Comparison of ENCODE assay signal across 8 cellular contexts in genomic region chr1:211648980-211649934, GRCh38. TPM values are rescaled to one million over a fixed set of nuclear protein-coding genes. Genes with fewer than 3 reads are reported as not detected.
DNase-seq lines count a peak whose midpoint lies in the region; ATAC-seq and TF ChIP-seq lines count a peak whose summit lies in the region.

No MANE protein-coding gene starts in this region.

- H2AK5ac ChIP-seq in mesendoderm (ENCODE audit: low read length), result no peak overlapping the region

- no peaks in the 10 kb centered on the region for H3K79me1 ChIP-seq in mesendoderm (ENCODE audit: low read length)

- H3K27ac ChIP-seq in mesendoderm (ENCODE audit: low read depth, low read length), result no peak overlapping the region

- WGBS in mesendoderm (ENCODE audit: extremely low coverage, insufficient coverage, low lambda C conversion rate), result no CpG with 5 or more reads among the region's 9 CpGs

- H4K8ac ChIP-seq in mesendoderm (ENCODE audit: low read depth, low read length), result no peak overlapping the region

- H3K4me1 ChIP-seq in mesendoderm (ENCODE audit: control insufficient read depth, low read depth, low read length), result no peaks in the 10 kb centered on the region

- H2BK120ac ChIP-seq in mesendoderm (ENCODE audit: low read depth, low read length), result no peak overlapping the region

- H3K9ac ChIP-seq in mesendoderm (ENCODE audit: low read length), result no peak overlapping the region

- H3K9me3 Mint-ChIP-seq in activated CD8-positive, alpha-beta T cell treated with anti-CD3 and anti-CD28 coated beads, Interleukin-2, amount 10 ng/mL, durations not matched to agents 7 days and 5 days (ENCODE audit: insufficient read depth), result no peaks in the 10 kb centered on the region

- no peak overlapping the region for H2BK15ac ChIP-seq in mesendoderm (replicated peaks; ENCODE audit: low read depth)

- H3K79me2 ChIP-seq in mesendoderm (ENCODE audit: control insufficient read depth, insufficient read depth, low read length), result no peaks in the 10 kb centered on the region

- no peak overlapping the region for H3K27ac Mint-ChIP-seq in activated CD8-positive, alpha-beta T cell treated with anti-CD3 and anti-CD28 coated beads, Interleukin-2, amount 10 ng/mL, durations not matched to agents 7 days and 5 days

- CTCF ChIA-PET in activated CD8-positive, alpha-beta T cell treated with anti-CD3 and anti-CD28 coated beads, Interleukin-2, amount 10 ng/mL, durations not matched to agents 7 days and 5 days (lab: Charles Lee), result interaction anchor here (0.8 to 3.7 kb wide), 4 partner anchors 17 to 173 kb away, joined by 3 to 11 read pairs (median 4); partner anchors contain the start of gene SLC30A1

- H3K4me1 Mint-ChIP-seq in activated CD8-positive, alpha-beta T cell treated with anti-CD3 and anti-CD28 coated beads, Interleukin-2, amount 10 ng/mL, durations not matched to agents 7 days and 5 days (ENCODE audit: low read depth), result no peaks in the 10 kb centered on the region

- POLR2A ChIA-PET in activated CD8-positive, alpha-beta T cell treated with anti-CD3 and anti-CD28 coated beads, Interleukin-2, amount 10 ng/mL, durations not matched to agents 7 days and 5 days (lab: Charles Lee), result no interaction called here

- no peaks in the 10 kb centered on the region for H3K36me3 Mint-ChIP-seq in activated CD8-positive, alpha-beta T cell treated with anti-CD3 and anti-CD28 coated beads, Interleukin-2, amount 10 ng/mL, durations not matched to agents 7 days and 5 days (ENCODE audit: low read depth)

- peak; percentile 57 for TF ChIP-seq CTCF in GM06990 (IDR thresholded peaks at IDR 0.05; ENCODE audit: insufficient read depth, low read length, poor library complexity, severe bottlenecking)

- no peak overlapping the region for H3K4me2 ChIP-seq in mesendoderm (ENCODE audit: low read length)

- H3K27me3 Mint-ChIP-seq in activated CD8-positive, alpha-beta T cell treated with anti-CD3 and anti-CD28 coated beads, Interleukin-2, amount 10 ng/mL, durations not matched to agents 7 days and 5 days (ENCODE audit: low read depth), result peaks cover 21% of the 10 kb centered on the region

- H4K5ac ChIP-seq in mesendoderm (ENCODE audit: low read length), result no peak overlapping the region

- H3K36me3 ChIP-seq in GM06990 (ENCODE audit: control insufficient read depth, insufficient read depth, low read length), result no peaks in the 10 kb centered on the region
- H3K36me3 ChIP-seq in mesendoderm (ENCODE audit: control insufficient read depth, insufficient read depth, low read length), result no peaks in the 10 kb centered on the region

- H3K56ac ChIP-seq in mesendoderm (ENCODE audit: low read length), result no peak overlapping the region

- no peak overlapping the region for H2BK5ac ChIP-seq in mesendoderm (ENCODE audit: low read length)

- ATAC-seq in HG03175 (IDR thresholded peaks at IDR 0.05; ENCODE audit: unreplicated experiment) (peak; percentile 56), left lobe of liver (peak; percentile 75), HG03135 (IDR thresholded peaks at IDR 0.05; ENCODE audit: unreplicated experiment) (no peak)
- peak; percentile 76 for ATAC-seq in activated CD8-positive, alpha-beta T cell treated with anti-CD3 and anti-CD28 coated beads, Interleukin-2, amount 10 ng/mL, durations not matched to agents 7 days and 5 days

- no peak overlapping the region for H3K23ac ChIP-seq in mesendoderm (ENCODE audit: low read length)

- no peak overlapping the region for H3K4ac ChIP-seq in mesendoderm (ENCODE audit: low read depth, low read length)

- H3K18ac ChIP-seq in mesendoderm (ENCODE audit: low read length), result no peak overlapping the region

- H3K4me3 ChIP-seq in GM06990 (replicated peaks; ENCODE audit: low read depth, low read length), result no peak overlapping the region
- H3K4me3 ChIP-seq in mesendoderm (ENCODE audit: low read length), result no peak overlapping the region

- H3K27me3 ChIP-seq in GM06990 (replicated peaks; ENCODE audit: control insufficient read depth, insufficient read depth, low read length) (no peaks in the 10 kb centered on the region), mesendoderm (ENCODE audit: insufficient read depth, low read length, poor library complexity) (no peaks in the 10 kb centered on the region)

- H3K4me3 Mint-ChIP-seq in activated CD8-positive, alpha-beta T cell treated with anti-CD3 and anti-CD28 coated beads, Interleukin-2, amount 10 ng/mL, durations not matched to agents 7 days and 5 days, result no peak overlapping the region

- no peak for DNase-seq in GM06990 (ENCODE audit: extremely low read depth, insufficient read length)
- peak; percentile 60 for DNase-seq in activated CD8-positive, alpha-beta T cell treated with anti-CD3 and anti-CD28 coated beads, Interleukin-2, amount 10 ng/mL, durations not matched to agents 7 days and 5 days
- peak; percentile 46 for DNase-seq in left lobe of liver (ENCODE audit: low spot score)
- DNase-seq in islet precursor cell, result no peak
- no peak for DNase-seq in retina
- no peak for DNase-seq in mesendoderm

RNA-seq across cellular contexts. Expression of gene NEK2, which starts 26.2 kb away (rescaled TPM):
- 10 to 100 TPM; 52.6 to 54.1 TPM for total RNA-seq in activated CD8-positive, alpha-beta T cell treated with anti-CD3 and anti-CD28 coated beads, Interleukin-2, amount 10 ng/mL, durations not matched to agents 7 days and 5 days
- 0.13 TPM for total RNA-seq in left lobe of liver
- 13.0 TPM for polyA plus RNA-seq in mesendoderm (2013, experiment 1 of 2)
- polyA plus RNA-seq in mesendoderm (2013, experiment 2 of 2), result 13.9 TPM

Comparison
In these comparisons a context has a peak if more than half of its experiments do, and no peak if none do; other contexts are left out.
1. DNase-seq: peak in activated CD8-positive, alpha-beta T cell treated with anti-CD3 and anti-CD28 coated beads, Interleukin-2, amount 10 ng/mL, durations not matched to agents 7 days and 5 days (single experiment) and left lobe of liver (single experiment); none in GM06990 (single experiment), islet precursor cell (single experiment), retina (single experiment) and mesendoderm (single experiment).
2. RNA of gene NEK2, which starts 26.2 kb away (total RNA-seq): 52.6 to 54.1 TPM in activated CD8-positive, alpha-beta T cell treated with anti-CD3 and anti-CD28 coated beads, Interleukin-2, amount 10 ng/mL, durations not matched to agents 7 days and 5 days; 0.13 TPM in left lobe of liver (single experiment); every median in the first group is over 10 times any median in the second.